ENCODE assay signal across 8 cellular contexts in genomic region chr11:16604784-16605439, GRCh38.
A peak's percentile ranks its signal among the peaks of the same experiment; 100 is the strongest.
DNase-seq lines count a peak whose midpoint lies in the region; ATAC-seq, FAIRE-seq and TF ChIP-seq lines count a peak whose summit lies in the region.

No MANE protein-coding gene starts in this region.

- WGBS in esophagus, 2 donors: 0 to 1% methylated on average over 45 to 59 of the region's 59 CpGs

- ATAC-seq in GM23338 (peak; percentile 20), T-helper 17 cell (peak; percentile 11)

- no peaks in the 10 kb centered on the region for H3K9me2 ChIP-seq in GM23338 (ENCODE audit: insufficient read depth)

- H3K27me3 Mint-ChIP-seq in GM23338 (ENCODE audit: insufficient read depth, low read depth, poor library complexity) (peaks cover 51% of the 10 kb centered on the region), T-helper 17 cell (peaks cover 52% of the 10 kb centered on the region)

- peaks cover 4% of the 10 kb centered on the region; the same call in 1 of the 2 replicates for H3F3A ChIP-seq in GM23338 (replicated peaks; ENCODE audit: low read depth)

- peaks cover 2% of the 10 kb centered on the region for H3K9me3 ChIP-seq in T-helper 17 cell (ENCODE audit: control insufficient read depth, low read length, poor library complexity, severe bottlenecking)
- no peaks in the 10 kb centered on the region for H3K9me3 ChIP-seq in esophagus (ENCODE audit: control insufficient read depth in 2 of 2, insufficient read depth in 1 of 2, low read depth in 1 of 2, low read length in 1 of 2)

- FAIRE-seq in D721Med (lab: Jason Lieb, UNC): no peak

- TF ChIP-seq CTCF in GM23338 (conservative IDR thresholded peaks at IDR 0.05; ENCODE audit: low read depth in 2 of 2) (no peak), D721Med (IDR thresholded peaks at IDR 0.05; ENCODE audit: insufficient read depth, missing control alignments) (no peak)

- H3K36me3 ChIP-seq in GM23338 (ENCODE audit: insufficient read depth) (no peaks in the 10 kb centered on the region), esophagus (ENCODE audit: control insufficient read depth in 2 of 2, insufficient read depth in 2 of 2, low read length in 1 of 2) (no peaks in the 10 kb centered on the region)

- H4K20me1 ChIP-seq in GM23338 (replicated peaks; ENCODE audit: insufficient read depth): peaks cover 36% of the 10 kb centered on the region

- peak overlapping the region; percentile 80 for H3K4me3 Mint-ChIP-seq in GM23338
- H3K4me3 Mint-ChIP-seq in T-helper 17 cell: peak overlapping the region; percentile 80

- H3K27ac ChIP-seq in GM23338 (ENCODE audit: low read depth) (no peak overlapping the region), esophagus (ENCODE audit: low read depth in 2 of 2, low read length in 1 of 2) (peak overlapping the region; percentile 82 to 85)

- H2AFZ ChIP-seq in GM23338: peak overlapping the region; percentile 92

- H3K79me2 ChIP-seq in GM23338 (replicated peaks; ENCODE audit: insufficient read depth): no peaks in the 10 kb centered on the region

- peak; percentile 17 for DNase-seq in Ammon's horn (ENCODE audit: low spot score)
- peak; percentile 53 for DNase-seq in GM23338 (ENCODE audit: low spot score)
- DNase-seq in T-helper 17 cell: no peak
- peak; percentile 45 for DNase-seq in myocyte (ENCODE audit: low read depth)
- no peak for DNase-seq in AG08395 (ENCODE audit: low spot score)
- no peak for DNase-seq in SKM-1 (lab: John Stamatoyannopoulos, UW; ENCODE audit: unreplicated experiment)
- no peak for DNase-seq in D721Med (ENCODE audit: insufficient read length, low spot score)

- H3K4me1 ChIP-seq in GM23338 (ENCODE audit: insufficient read depth): peaks cover 17% of the 10 kb centered on the region
- peaks cover 2 to 8% of the 10 kb centered on the region in 2 donors for H3K4me1 ChIP-seq in esophagus (ENCODE audit: control insufficient read depth in 2 of 2, insufficient read depth in 2 of 2, low read length in 1 of 2)

- peaks cover 15% of the 10 kb centered on the region for H3K4me1 Mint-ChIP-seq in GM23338
- H3K4me1 Mint-ChIP-seq in T-helper 17 cell: peaks cover 18% of the 10 kb centered on the region

- H3K36me3 Mint-ChIP-seq in GM23338 (ENCODE audit: low read depth) (no peaks in the 10 kb centered on the region), T-helper 17 cell (ENCODE audit: low read depth) (peaks cover 10% of the 10 kb centered on the region)

- H3K27ac Mint-ChIP-seq in GM23338: no peak overlapping the region
- H3K27ac Mint-ChIP-seq in T-helper 17 cell: no peak overlapping the region

- peak overlapping the region; percentile 76 for H3K4me3 ChIP-seq in GM23338
- H3K4me3 ChIP-seq in esophagus (ENCODE audit: low read depth in 1 of 2, low read length in 2 of 2): peak overlapping the region; percentile 51 to 68

- H3K9me3 Mint-ChIP-seq in GM23338: no peaks in the 10 kb centered on the region

- peak overlapping the region; percentile 98 for H3K4me2 ChIP-seq in GM23338

- H3K27me3 ChIP-seq in GM23338 (ENCODE audit: insufficient read depth) (peaks cover 100% of the 10 kb centered on the region), esophagus (ENCODE audit: control insufficient read depth in 1 of 2, insufficient read depth in 2 of 2, low read length in 2 of 2) (no peaks in the 10 kb centered on the region)

TF ChIP-seq in GM23338, 12 proteins besides CTCF, POLR2A, EP300 and RAD21:
- TF ChIP-seq EZH2phosphoT487 (IDR thresholded peaks at IDR 0.05; ENCODE audit: unreplicated experiment): peak; percentile 80
- TF ChIP-seq REST (IDR thresholded peaks at IDR 0.05; ENCODE audit: unreplicated experiment): no peak
- peak; percentile 90 for TF ChIP-seq EZH2 (IDR thresholded peaks at IDR 0.05; ENCODE audit: low read depth, unreplicated experiment)

Comparison
In these comparisons a context has a peak if more than half of its experiments do, and no peak if none do; other contexts are left out.
1. DNase-seq: peak in Ammon's horn (single experiment), GM23338 (single experiment) and myocyte (single experiment); none in T-helper 17 cell (0 of 3), AG08395 (single experiment), SKM-1 (single experiment) and D721Med (single experiment).